13 cellular contexts compared by ENCODE assay signal in genomic region chr5:16626696-16627264, GRCh38. TPM values are rescaled to one million over a fixed set of nuclear protein-coding genes. Genes with fewer than 3 reads are reported as not detected.
DNase-seq lines count a peak whose midpoint lies in the region; ATAC-seq, FAIRE-seq and TF ChIP-seq lines count a peak whose summit lies in the region.
"Had no signal": no experiment of that assay in that cellular context is flagged by ENCODE, and none has a peak within 500 bp of the region (broad histone marks: within the 10 kb centered on the region; RNA-seq: fewer than 3 reads in every experiment).

No MANE protein-coding gene starts in this region.

- peak in 1 of 2 donors; percentile 17 for TF ChIP-seq RAD21 in liver (IDR thresholded peaks at IDR 0.05)
- TF ChIP-seq RAD21 in HepG2 (CRISPR knock-in tag; IDR thresholded peaks at IDR 0.05) = no peak

- BruUV-seq in HepG2 (replicated peaks; lab: Mats Ljungman, UMichigan) = no TSS peak

- H3K9ac ChIP-seq in liver (ENCODE audit: low read depth in 1 of 2, low read length in 2 of 2) (no peak overlapping the region), HepG2 (ENCODE audit: insufficient read depth, low read depth, low read length) (no peak overlapping the region)

- H3K4me3 ChIP-seq in liver (ENCODE audit: low read depth in 1 of 3, low read length in 3 of 3) (no peak overlapping the region), HepG2 (replicated peaks in 1 of 3; ENCODE audit: insufficient read depth in 1 of 3, low read depth in 2 of 3, low read length in 3 of 3) (no peak overlapping the region), thymus (ENCODE audit: low read length) (no peak overlapping the region)
- H3K4me3 ChIP-seq: HAP-1, suprapubic skin had no signal

- no peaks in the 10 kb centered on the region for H4K20me1 ChIP-seq in HepG2 (ENCODE audit: insufficient read depth, low read length)

- ATAC-seq in HepG2 (no peak), HG03280 (IDR thresholded peaks at IDR 0.05; ENCODE audit: unreplicated experiment) (peak; percentile 80), Right ventricle myocardium superior (ENCODE audit: poor library complexity) (no peak)

- H3K27ac ChIP-seq in liver (ENCODE audit: low read depth in 1 of 2, low read length in 2 of 2) (no peak overlapping the region), HepG2 (ENCODE audit: extremely low read length, insufficient read depth, low read length) (no peak overlapping the region), thymus (ENCODE audit: low read depth) (peak overlapping the region; percentile 86)

- intact Hi-C loops in HepG2 (cut with micrococcal nuclease; ENCODE audit: unreplicated experiment) (no loop called here), Right ventricle myocardium superior (cut with DNase I) (no loop called here)

- H3K4me1 ChIP-seq in liver (ENCODE audit: control insufficient read depth in 4 of 4, insufficient read depth in 4 of 4, low read length in 3 of 4) (no peaks in the 10 kb centered on the region), HepG2 (ENCODE audit: insufficient read depth, low read length) (no peaks in the 10 kb centered on the region), thymus (ENCODE audit: control insufficient read depth, insufficient read depth, low read length) (peaks cover 26% of the 10 kb centered on the region)
- H3K4me1 ChIP-seq: BE2C, HAP-1 had no signal

- TF ChIP-seq EP300 in HepG2 (IDR thresholded peaks at IDR 0.05; ENCODE audit: low read depth in 2 of 2, low read length in 2 of 2) = no peak
- no peak for TF ChIP-seq EP300 in HepG2 (CRISPR knock-in tag; IDR thresholded peaks at IDR 0.05; ENCODE audit: borderline replicate concordance)

- in situ Hi-C loops in HepG2 (cut with HindIII; ENCODE audit: extremely low pct_ligation_motif_present, low pct_unique_long_range_greater_than_20kb) = no loop called here

- no peak overlapping the region for H3K4me2 ChIP-seq in HepG2 (ENCODE audit: low read depth, low read length)

- H3K9me3 ChIP-seq in liver (ENCODE audit: control insufficient read depth in 4 of 4, low read length in 3 of 4) (no peaks in the 10 kb centered on the region), HepG2 (ENCODE audit: low read length) (no peaks in the 10 kb centered on the region), thymus (ENCODE audit: control insufficient read depth) (no peaks in the 10 kb centered on the region)
- H3K9me3 ChIP-seq: BE2C, HAP-1, suprapubic skin had no signal

- no peaks in the 10 kb centered on the region for H3K79me2 ChIP-seq in HepG2 (ENCODE audit: insufficient read depth, low read length)

- TF ChIP-seq CTCF in liver (IDR thresholded peaks at IDR 0.05; ENCODE audit: low read depth, low read length, missing input control) = no peak
- no peak for TF ChIP-seq CTCF in HepG2 (CRISPR knock-in tag; IDR thresholded peaks at IDR 0.05)

- CTCF ChIA-PET in HepG2 (lab: Yijun Ruan, JAX; ENCODE audit: low intra/inter-chr PET ratio, low total read pairs) = no interaction called here

- no peak for FAIRE-seq in HepG2 (lab: Jason Lieb, UNC)

- H3K36me3 ChIP-seq in liver (ENCODE audit: control insufficient read depth in 4 of 4, insufficient read depth in 3 of 4, low read depth in 1 of 4, low read length in 3 of 4) (no peaks in the 10 kb centered on the region), HepG2 (replicated peaks in 1 of 2; ENCODE audit: control insufficient read depth in 1 of 2, insufficient read depth in 2 of 2, low read length in 2 of 2) (no peaks in the 10 kb centered on the region), thymus (ENCODE audit: control insufficient read depth, insufficient read depth) (no peaks in the 10 kb centered on the region)
- H3K36me3 ChIP-seq: BE2C, HAP-1, suprapubic skin had no signal

- DNase-seq in HepG2 (ENCODE audit: low spot score) (no peak), NCI-H345 (lab: John Stamatoyannopoulos, UW) (no peak), Right ventricle myocardium superior (no peak), SHP77 treated with DMSO at 0.1 percent for 48 hours (lab: John Stamatoyannopoulos, UW) (no peak)
- DNase-seq in activated T-cell treated with anti-CD3 and anti-CD28 coated beads, Interleukin-2, amount 50 U/mL, for 48 hours = peak; percentile 42 to 44
- DNase-seq: BE2C, occipital lobe had no signal

- no peak overlapping the region for H2AFZ ChIP-seq in HepG2 (ENCODE audit: low read length)

- H3K27me3 ChIP-seq in liver (ENCODE audit: control insufficient read depth in 4 of 4, insufficient read depth in 4 of 4, low read length in 3 of 4) (no peaks in the 10 kb centered on the region), HepG2 (ENCODE audit: control insufficient read depth in 1 of 2, insufficient read depth in 2 of 2, low read length in 2 of 2) (peaks cover 0 to 8% of the 10 kb centered on the region in 2 experiments; a peak in 1 of 5 replicates), thymus (ENCODE audit: control insufficient read depth, insufficient read depth) (no peaks in the 10 kb centered on the region)
- H3K27me3 ChIP-seq: suprapubic skin had no signal

- POLR2A ChIA-PET in HepG2 (lab: Yijun Ruan, JAX) = no interaction called here

- no peak for TF ChIP-seq POLR2A in HepG2 (IDR thresholded peaks at IDR 0.05; ENCODE audit: insufficient read depth in 1 of 2, low read depth in 2 of 2, low read length in 2 of 2)

- WGBS in liver = 59% methylated on average over 5 of the region's 5 CpGs
- WGBS in HepG2 (ENCODE audit: low lambda C conversion rate) = 1% methylated on average over 5 of the region's 5 CpGs
- 72% methylated on average over 5 of the region's 5 CpGs for WGBS in thymus

TF ChIP-seq in liver, 16 proteins besides CTCF, POLR2A, EP300 and RAD21 (continues in another document):
- peak; percentile 60 for TF ChIP-seq MAX (IDR thresholded peaks at IDR 0.05)
- peak in 1 of 2 donors; percentile 78 for TF ChIP-seq EGR1 (IDR thresholded peaks at IDR 0.05; ENCODE audit: low read depth in 2 of 2)
- no peak for TF ChIP-seq TAF1 (conservative IDR thresholded peaks at IDR 0.05)
- TF ChIP-seq HNF4A (conservative IDR thresholded peaks at IDR 0.05) = peak; percentile 71 to 84
- no peak for TF ChIP-seq ATF3 (IDR thresholded peaks at IDR 0.05)

TF ChIP-seq in HepG2, 621 proteins besides CTCF, POLR2A, EP300 and RAD21:
- no peak for TF ChIP-seq SPEN (CRISPR knock-in tag; IDR thresholded peaks at IDR 0.05; ENCODE audit: low read depth)
- no peak for TF ChIP-seq ZNF576 (CRISPR knock-in tag; IDR thresholded peaks at IDR 0.05)
- TF ChIP-seq EZH2 (conservative IDR thresholded peaks at IDR 0.05; ENCODE audit: low read depth, low read length) = no peak
- TF ChIP-seq ZNF101 (CRISPR knock-in tag; IDR thresholded peaks at IDR 0.05; ENCODE audit: borderline replicate concordance, low read depth) = no peak
- no peak for TF ChIP-seq ZNF557 (CRISPR knock-in tag; IDR thresholded peaks at IDR 0.05)
- no peak for TF ChIP-seq CENPBD1 (CRISPR knock-in tag; IDR thresholded peaks at IDR 0.05; ENCODE audit: borderline replicate concordance, low read depth)
- TF ChIP-seq FOXA3 (CRISPR knock-in tag; IDR thresholded peaks at IDR 0.05) = no peak
- no peak for TF ChIP-seq TEAD3 (CRISPR knock-in tag; optimal IDR thresholded peaks at IDR 0.05; ENCODE audit: borderline replicate concordance)
- no peak for TF ChIP-seq ZNF552 (CRISPR knock-in tag; IDR thresholded peaks at IDR 0.05; ENCODE audit: borderline replicate concordance)
- no peak for TF ChIP-seq SKI (IDR thresholded peaks at IDR 0.05; ENCODE audit: partially characterized antibody)
- TF ChIP-seq ZNF335 (CRISPR knock-in tag; IDR thresholded peaks at IDR 0.05) = no peak
TF ChIP-seq in HepG2: peak in this region for 0.

RNA-seq across cellular contexts. Expression of gene RETREG1, which starts 10.0 kb away (rescaled TPM):
- total RNA-seq in liver (1 to 10 TPM in 1 of 2 donors, under 1 TPM in 1; 0.70 to 5.4 TPM), HepG2 (2016; rRNA removed; fragmentation: Illumina TruSeq; extraction: Trizol) (not detected in 2 replicates), Right ventricle myocardium superior (272 TPM)
- polyA plus RNA-seq in liver (10 to 100 TPM in 1 of 2 donors, 1 to 10 TPM in 1; 3.0 to 28.1 TPM), HepG2 (2011; rRNA removed) (0.07 TPM in 1 of 2 replicates, not detected in the other), thymus (34.1 TPM)
- total RNA-seq in HepG2 (2016; cell fraction: cytosol; rRNA removed; fragmentation: Illumina TruSeq; extraction: Trizol; ENCODE audit: low read depth) = not detected in 2 replicates
- not detected in 2 replicates for total RNA-seq in HepG2 (2016; cell fraction: insoluble cytoplasmic fraction; rRNA removed; fragmentation: Illumina TruSeq; extraction: Trizol)
- not detected in 2 replicates for total RNA-seq in HepG2 (2016; cell fraction: membrane; rRNA removed; fragmentation: Illumina TruSeq; extraction: Trizol)
- not detected in 2 replicates for total RNA-seq in HepG2 (2016; cell fraction: nucleus; rRNA removed; fragmentation: Illumina TruSeq; extraction: Trizol)
- polyA plus RNA-seq in HepG2 (2011; cell fraction: cytosol; rRNA removed) = 0.09 TPM in 1 of 2 replicates, not detected in the other
- not detected in 2 replicates for polyA plus RNA-seq in HepG2 (2011; cell fraction: nucleus; rRNA removed)
- not detected in 2 replicates for polyA plus RNA-seq in HepG2 (2012)
- polyA plus RNA-seq in HepG2 (2016; cell fraction: cytosol; fragmentation: Illumina TruSeq; extraction: Trizol; ENCODE audit: low read depth) = not detected in 2 replicates
- polyA plus RNA-seq in HepG2 (2016; cell fraction: insoluble cytoplasmic fraction; fragmentation: Illumina TruSeq; extraction: Trizol; ENCODE audit: low read depth) = not detected in 2 replicates
- polyA plus RNA-seq in HepG2 (2016; cell fraction: membrane; fragmentation: Illumina TruSeq; extraction: Trizol; ENCODE audit: low read depth) = not detected in 2 replicates
- polyA plus RNA-seq in HepG2 (2016; cell fraction: nucleus; fragmentation: Illumina TruSeq; extraction: Trizol; ENCODE audit: insufficient read depth, low read depth) = not detected in 2 replicates
- polyA minus RNA-seq in HepG2 (2011; rRNA and poly(A)+ RNA removed; ENCODE audit: low replicate concordance) = 4.4 TPM in 1 of 2 replicates, not detected in the other
- not detected in 2 replicates for polyA minus RNA-seq in HepG2 (2011; cell fraction: cytosol; rRNA and poly(A)+ RNA removed)
- not detected in 2 replicates for polyA minus RNA-seq in HepG2 (2011; cell fraction: nucleus; rRNA and poly(A)+ RNA removed)
- total RNA-seq: glomerular endothelial cell had no signal

Comparison
In these comparisons a context has a peak if more than half of its experiments do, and no peak if none do; other contexts are left out.
1. DNase-seq: peak in activated T-cell treated with anti-CD3 and anti-CD28 coated beads, Interleukin-2, amount 50 U/mL, for 48 hours (2 of 2); none in HepG2 (single experiment), NCI-H345 (single experiment), Right ventricle myocardium superior (single experiment) and SHP77 treated with DMSO at 0.1 percent for 48 hours (single experiment).
2. RNA of gene RETREG1, which starts 10.0 kb away (total RNA-seq): 272 TPM in Right ventricle myocardium superior (single experiment); 0.70 to 5.4 TPM in liver and not detected in HepG2; every median in the first group is over 10 times any median in the second.